8 cellular contexts compared by ENCODE assay signal in the genomic region with DNA sequence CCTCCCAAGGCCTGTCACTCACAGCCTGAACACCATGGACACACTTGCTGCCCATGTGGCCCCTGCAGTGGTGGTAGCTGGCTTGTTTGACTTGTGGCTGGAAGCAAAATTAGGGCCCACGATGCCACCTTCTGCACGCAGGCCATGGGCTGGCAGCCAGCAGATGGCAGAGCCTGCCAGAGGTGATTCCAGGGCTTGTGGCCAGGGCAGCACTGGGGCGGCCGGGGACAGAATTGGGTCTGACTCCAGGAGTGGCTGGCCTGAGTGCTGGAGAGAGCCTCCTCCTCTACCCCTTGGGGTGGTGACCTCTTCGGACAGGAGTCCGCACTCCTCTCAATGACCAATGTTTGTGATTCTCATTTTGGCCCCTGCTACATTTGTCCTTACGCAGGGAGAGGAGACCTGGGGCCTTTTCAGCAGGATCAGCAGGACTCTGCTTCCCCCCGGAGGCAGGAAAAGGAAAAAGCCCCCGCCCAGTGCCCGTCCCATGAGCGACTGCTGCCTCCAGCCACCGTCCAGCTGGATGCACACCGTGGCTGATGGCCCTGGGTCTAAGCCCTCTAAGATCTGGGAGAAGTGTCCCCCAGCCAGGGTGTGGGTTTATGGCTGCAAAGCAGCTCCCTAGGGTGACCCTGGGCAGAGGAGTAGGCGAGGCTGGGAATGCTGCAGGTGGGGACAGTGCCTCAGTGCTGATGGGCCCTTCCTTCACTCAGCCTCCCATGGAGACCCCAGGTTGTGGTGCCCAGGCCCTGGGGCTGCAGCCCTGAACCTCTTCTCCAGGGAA. TPM values are rescaled to one million over a fixed set of nuclear protein-coding genes. Genes with fewer than 3 reads are reported as not detected.
DNase-seq lines count a peak whose midpoint lies in the region; ATAC-seq and TF ChIP-seq lines count a peak whose summit lies in the region.

No MANE protein-coding gene starts in this region.

- H3K9me3 ChIP-seq in skeletal muscle satellite cell (replicated peaks; ENCODE audit: low read length), result no peaks in the 10 kb centered on the region

- H3K9ac ChIP-seq in skeletal muscle satellite cell (ENCODE audit: low read depth, low read length), result peak overlapping the region; percentile 30

- peaks cover 2% of the 10 kb centered on the region for H3K36me3 ChIP-seq in skeletal muscle satellite cell (ENCODE audit: insufficient read depth, low read length)

- no peaks in the 10 kb centered on the region for H3K27me3 ChIP-seq in skeletal muscle satellite cell (ENCODE audit: control insufficient read depth, insufficient read depth, low read length)

- H3K4me2 ChIP-seq in skeletal muscle satellite cell (ENCODE audit: low read length), result peak overlapping the region; percentile 29

- no peak for ATAC-seq in GM21515 (IDR thresholded peaks at IDR 0.05; ENCODE audit: unreplicated experiment)
- no peak for ATAC-seq in GM18907 (IDR thresholded peaks at IDR 0.05; ENCODE audit: unreplicated experiment)

- DNase-seq in A172 (ENCODE audit: low spot score) (peak; percentile 66), ELR (ENCODE audit: low read depth) (peak; percentile 75), NCI-H526 treated with DMSO at 0.1 percent for 48 hours (lab: John Stamatoyannopoulos, UW) (peak; percentile 9), astrocyte of the cerebellum (ENCODE audit: low read depth) (no peak), hippocampal formation (lab: John Stamatoyannopoulos, UW) (peak; percentile 69 to 71)

- H3K4me3 ChIP-seq in astrocyte of the cerebellum (ENCODE audit: low read depth, low read length), result no peak overlapping the region
- no peak overlapping the region for H3K4me3 ChIP-seq in skeletal muscle satellite cell (ENCODE audit: low read length)

- TF ChIP-seq CTCF in astrocyte of the cerebellum (IDR thresholded peaks at IDR 0.05; ENCODE audit: low read depth, low read length, missing control alignments), result peak; percentile 76

- in situ Hi-C loops in astrocyte of the cerebellum (cut with HindIII; ENCODE audit: low sequenced_read_pairs), result no loop called here

- peaks cover 64% of the 10 kb centered on the region for H3K4me1 ChIP-seq in skeletal muscle satellite cell (ENCODE audit: control insufficient read depth, insufficient read depth, low read length)

RNA-seq across cellular contexts. Expression of gene DNAJB12, which starts 26.5 kb away (rescaled TPM):
- 33.1 and 34.6 TPM in 2 replicates for total RNA-seq in A172 (2014; rRNA removed; shearing (Covaris generic))
- 24.1 and 25.6 TPM in 2 replicates for total RNA-seq in skeletal muscle satellite cell (2012; rRNA removed)

RNA-seq across cellular contexts. Expression of gene DDIT4, which starts 54.5 kb away (rescaled TPM):
- 7.8 and 14.6 TPM in 2 replicates for total RNA-seq in A172 (2014; rRNA removed; shearing (Covaris generic))
- 391 and 412 TPM in 2 replicates for total RNA-seq in skeletal muscle satellite cell (2012; rRNA removed)
